1 cellular context compared by ENCODE assay signal in the genomic region with DNA sequence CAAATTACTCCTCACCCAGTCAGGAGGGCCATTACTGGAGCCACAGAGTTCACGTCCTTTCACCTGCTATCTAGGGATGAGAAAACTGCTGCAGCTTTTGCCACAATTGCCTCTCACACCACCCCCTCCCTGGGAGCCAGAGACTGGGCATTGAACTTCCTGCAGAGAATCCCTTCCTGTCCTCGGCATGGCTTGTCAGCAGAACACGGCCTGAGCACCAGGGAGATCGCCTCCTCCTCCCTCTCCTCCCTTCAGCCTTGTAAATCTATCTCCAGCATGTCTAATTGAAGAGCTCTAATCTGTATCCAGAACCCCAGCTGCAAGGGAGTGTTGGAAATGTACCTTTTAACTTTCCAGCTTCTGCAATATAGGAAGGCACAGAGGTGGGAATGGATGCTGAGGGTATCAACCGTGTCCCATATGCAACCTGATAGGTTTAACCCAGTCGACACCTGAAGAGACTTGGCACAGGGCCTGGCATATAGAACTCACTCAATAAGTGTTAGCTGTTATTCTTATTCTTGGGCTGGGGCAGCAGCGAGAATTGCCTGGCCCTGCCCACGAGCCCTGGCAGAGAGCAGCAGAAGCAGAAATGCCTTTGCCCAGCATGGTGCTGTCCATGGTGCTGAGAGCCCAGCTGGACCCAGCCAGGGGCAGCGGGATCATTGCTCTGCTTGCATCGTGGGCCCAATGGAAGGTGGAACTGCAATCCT.
A peak's percentile ranks its signal among the peaks of the same experiment; 100 is the strongest.
TF ChIP-seq lines count a peak whose summit lies in the region.

No MANE protein-coding gene starts in this region.

TF ChIP-seq in HepG2, 621 proteins besides CTCF, POLR2A, EP300 and RAD21 (continued from another document and continues in another):
- TF ChIP-seq, protein P1, sequence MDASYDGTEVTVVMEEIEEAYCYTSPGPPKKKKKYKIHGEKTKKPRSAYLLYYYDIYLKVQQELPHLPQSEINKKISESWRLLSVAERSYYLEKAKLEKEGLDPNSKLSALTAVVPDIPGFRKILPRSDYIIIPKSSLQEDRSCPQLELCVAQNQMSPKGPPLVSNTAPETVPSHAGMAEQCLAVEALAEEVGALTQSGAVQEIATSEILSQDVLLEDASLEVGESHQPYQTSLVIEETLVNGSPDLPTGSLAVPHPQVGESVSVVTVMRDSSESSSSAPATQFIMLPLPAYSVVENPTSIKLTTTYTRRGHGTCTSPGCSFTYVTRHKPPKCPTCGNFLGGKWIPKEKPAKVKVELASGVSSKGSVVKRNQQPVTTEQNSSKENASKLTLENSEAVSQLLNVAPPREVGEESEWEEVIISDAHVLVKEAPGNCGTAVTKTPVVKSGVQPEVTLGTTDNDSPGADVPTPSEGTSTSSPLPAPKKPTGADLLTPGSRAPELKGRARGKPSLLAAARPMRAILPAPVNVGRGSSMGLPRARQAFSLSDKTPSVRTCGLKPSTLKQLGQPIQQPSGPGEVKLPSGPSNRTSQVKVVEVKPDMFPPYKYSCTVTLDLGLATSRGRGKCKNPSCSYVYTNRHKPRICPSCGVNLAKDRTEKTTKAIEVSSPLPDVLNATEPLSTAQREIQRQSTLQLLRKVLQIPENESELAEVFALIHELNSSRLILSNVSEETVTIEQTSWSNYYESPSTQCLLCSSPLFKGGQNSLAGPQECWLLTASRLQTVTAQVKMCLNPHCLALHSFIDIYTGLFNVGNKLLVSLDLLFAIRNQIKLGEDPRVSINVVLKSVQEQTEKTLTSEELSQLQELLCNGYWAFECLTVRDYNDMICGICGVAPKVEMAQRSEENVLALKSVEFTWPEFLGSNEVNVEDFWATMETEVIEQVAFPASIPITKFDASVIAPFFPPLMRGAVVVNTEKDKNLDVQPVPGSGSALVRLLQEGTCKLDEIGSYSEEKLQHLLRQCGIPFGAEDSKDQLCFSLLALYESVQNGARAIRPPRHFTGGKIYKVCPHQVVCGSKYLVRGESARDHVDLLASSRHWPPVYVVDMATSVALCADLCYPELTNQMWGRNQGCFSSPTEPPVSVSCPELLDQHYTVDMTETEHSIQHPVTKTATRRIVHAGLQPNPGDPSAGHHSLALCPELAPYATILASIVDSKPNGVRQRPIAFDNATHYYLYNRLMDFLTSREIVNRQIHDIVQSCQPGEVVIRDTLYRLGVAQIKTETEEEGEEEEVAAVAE (CRISPR knock-in tag; IDR thresholded peaks at IDR 0.05; ENCODE audit: borderline replicate concordance): peak; percentile 91
- TF ChIP-seq TEAD2 (CRISPR knock-in tag; IDR thresholded peaks at IDR 0.05): peak; percentile 92
- TF ChIP-seq ATF7-NPFF (CRISPR knock-in tag; IDR thresholded peaks at IDR 0.05; ENCODE audit: low read depth): peak; percentile 63; the same call in 1 of the 2 replicates
- 0 out of 2 replicates have a peak, but pooled peaks have one; percentile 76 for TF ChIP-seq ZNF83 (CRISPR knock-in tag; IDR thresholded peaks at IDR 0.05; ENCODE audit: borderline replicate concordance)
- no peak for TF ChIP-seq ZNF383 (CRISPR knock-in tag; IDR thresholded peaks at IDR 0.05; ENCODE audit: borderline replicate concordance)
- no peak for TF ChIP-seq PAF1 (CRISPR knock-in tag; IDR thresholded peaks at IDR 0.05)
- peak; percentile 30; the same call in 1 of the 2 replicates for TF ChIP-seq RXRA (CRISPR knock-in tag; IDR thresholded peaks at IDR 0.05)
- 0 out of 3 replicates have a peak, but pooled peaks have one; percentile 31 for TF ChIP-seq MXI1 (IDR thresholded peaks at IDR 0.05; ENCODE audit: borderline replicate concordance, low read depth, low read length)
- TF ChIP-seq RBM22 (optimal IDR thresholded peaks at IDR 0.05; ENCODE audit: low read length): no peak
- TF ChIP-seq, protein P2, sequence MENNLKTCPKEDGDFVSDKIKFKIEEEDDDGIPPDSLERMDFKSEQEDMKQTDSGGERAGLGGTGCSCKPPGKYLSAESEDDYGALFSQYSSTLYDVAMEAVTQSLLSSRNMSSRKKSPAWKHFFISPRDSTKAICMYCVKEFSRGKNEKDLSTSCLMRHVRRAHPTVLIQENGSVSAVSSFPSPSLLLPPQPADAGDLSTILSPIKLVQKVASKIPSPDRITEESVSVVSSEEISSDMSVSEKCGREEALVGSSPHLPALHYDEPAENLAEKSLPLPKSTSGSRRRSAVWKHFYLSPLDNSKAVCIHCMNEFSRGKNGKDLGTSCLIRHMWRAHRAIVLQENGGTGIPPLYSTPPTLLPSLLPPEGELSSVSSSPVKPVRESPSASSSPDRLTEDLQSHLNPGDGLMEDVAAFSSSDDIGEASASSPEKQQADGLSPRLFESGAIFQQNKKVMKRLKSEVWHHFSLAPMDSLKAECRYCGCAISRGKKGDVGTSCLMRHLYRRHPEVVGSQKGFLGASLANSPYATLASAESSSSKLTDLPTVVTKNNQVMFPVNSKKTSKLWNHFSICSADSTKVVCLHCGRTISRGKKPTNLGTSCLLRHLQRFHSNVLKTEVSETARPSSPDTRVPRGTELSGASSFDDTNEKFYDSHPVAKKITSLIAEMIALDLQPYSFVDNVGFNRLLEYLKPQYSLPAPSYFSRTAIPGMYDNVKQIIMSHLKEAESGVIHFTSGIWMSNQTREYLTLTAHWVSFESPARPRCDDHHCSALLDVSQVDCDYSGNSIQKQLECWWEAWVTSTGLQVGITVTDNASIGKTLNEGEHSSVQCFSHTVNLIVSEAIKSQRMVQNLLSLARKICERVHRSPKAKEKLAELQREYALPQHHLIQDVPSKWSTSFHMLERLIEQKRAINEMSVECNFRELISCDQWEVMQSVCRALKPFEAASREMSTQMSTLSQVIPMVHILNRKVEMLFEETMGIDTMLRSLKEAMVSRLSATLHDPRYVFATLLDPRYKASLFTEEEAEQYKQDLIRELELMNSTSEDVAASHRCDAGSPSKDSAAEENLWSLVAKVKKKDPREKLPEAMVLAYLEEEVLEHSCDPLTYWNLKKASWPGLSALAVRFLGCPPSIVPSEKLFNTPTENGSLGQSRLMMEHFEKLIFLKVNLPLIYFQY (CRISPR knock-in tag; IDR thresholded peaks at IDR 0.05; ENCODE audit: borderline replicate concordance): peak; percentile 91; the same call in 1 of the 2 replicates
- TF ChIP-seq, protein P3, sequence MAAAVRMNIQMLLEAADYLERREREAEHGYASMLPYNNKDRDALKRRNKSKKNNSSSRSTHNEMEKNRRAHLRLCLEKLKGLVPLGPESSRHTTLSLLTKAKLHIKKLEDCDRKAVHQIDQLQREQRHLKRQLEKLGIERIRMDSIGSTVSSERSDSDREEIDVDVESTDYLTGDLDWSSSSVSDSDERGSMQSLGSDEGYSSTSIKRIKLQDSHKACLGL (CRISPR knock-in tag; IDR thresholded peaks at IDR 0.05): peak; percentile 79; the same call in 1 of the 2 replicates
- TF ChIP-seq MZF1 (CRISPR knock-in tag; IDR thresholded peaks at IDR 0.05; ENCODE audit: borderline replicate concordance): no peak
- TF ChIP-seq, protein P4, sequence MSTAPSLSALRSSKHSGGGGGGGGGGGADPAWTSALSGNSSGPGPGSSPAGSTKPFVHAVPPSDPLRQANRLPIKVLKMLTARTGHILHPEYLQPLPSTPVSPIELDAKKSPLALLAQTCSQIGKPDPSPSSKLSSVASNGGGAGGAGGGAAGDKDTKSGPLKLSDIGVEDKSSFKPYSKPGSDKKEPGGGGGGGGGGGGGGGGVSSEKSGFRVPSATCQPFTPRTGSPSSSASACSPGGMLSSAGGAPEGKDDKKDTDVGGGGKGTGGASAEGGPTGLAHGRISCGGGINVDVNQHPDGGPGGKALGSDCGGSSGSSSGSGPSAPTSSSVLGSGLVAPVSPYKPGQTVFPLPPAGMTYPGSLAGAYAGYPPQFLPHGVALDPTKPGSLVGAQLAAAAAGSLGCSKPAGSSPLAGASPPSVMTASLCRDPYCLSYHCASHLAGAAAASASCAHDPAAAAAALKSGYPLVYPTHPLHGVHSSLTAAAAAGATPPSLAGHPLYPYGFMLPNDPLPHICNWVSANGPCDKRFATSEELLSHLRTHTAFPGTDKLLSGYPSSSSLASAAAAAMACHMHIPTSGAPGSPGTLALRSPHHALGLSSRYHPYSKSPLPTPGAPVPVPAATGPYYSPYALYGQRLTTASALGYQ (CRISPR knock-in tag; IDR thresholded peaks at IDR 0.05): peak; percentile 61; the same call in 1 of the 2 replicates
- TF ChIP-seq, protein P5, sequence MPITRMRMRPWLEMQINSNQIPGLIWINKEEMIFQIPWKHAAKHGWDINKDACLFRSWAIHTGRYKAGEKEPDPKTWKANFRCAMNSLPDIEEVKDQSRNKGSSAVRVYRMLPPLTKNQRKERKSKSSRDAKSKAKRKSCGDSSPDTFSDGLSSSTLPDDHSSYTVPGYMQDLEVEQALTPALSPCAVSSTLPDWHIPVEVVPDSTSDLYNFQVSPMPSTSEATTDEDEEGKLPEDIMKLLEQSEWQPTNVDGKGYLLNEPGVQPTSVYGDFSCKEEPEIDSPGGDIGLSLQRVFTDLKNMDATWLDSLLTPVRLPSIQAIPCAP (CRISPR knock-in tag; IDR thresholded peaks at IDR 0.05; ENCODE audit: low read depth): no peak
- TF ChIP-seq KDM4B (CRISPR knock-in tag; IDR thresholded peaks at IDR 0.05): peak; percentile 97
- TF ChIP-seq ZNF747 (CRISPR knock-in tag; IDR thresholded peaks at IDR 0.05; ENCODE audit: borderline replicate concordance): no peak
- TF ChIP-seq, protein P6, sequence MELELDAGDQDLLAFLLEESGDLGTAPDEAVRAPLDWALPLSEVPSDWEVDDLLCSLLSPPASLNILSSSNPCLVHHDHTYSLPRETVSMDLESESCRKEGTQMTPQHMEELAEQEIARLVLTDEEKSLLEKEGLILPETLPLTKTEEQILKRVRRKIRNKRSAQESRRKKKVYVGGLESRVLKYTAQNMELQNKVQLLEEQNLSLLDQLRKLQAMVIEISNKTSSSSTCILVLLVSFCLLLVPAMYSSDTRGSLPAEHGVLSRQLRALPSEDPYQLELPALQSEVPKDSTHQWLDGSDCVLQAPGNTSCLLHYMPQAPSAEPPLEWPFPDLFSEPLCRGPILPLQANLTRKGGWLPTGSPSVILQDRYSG (CRISPR knock-in tag; IDR thresholded peaks at IDR 0.05): peak; percentile 89
- TF ChIP-seq ZC3H4 (CRISPR knock-in tag; IDR thresholded peaks at IDR 0.05; ENCODE audit: borderline replicate concordance): no peak
- TF ChIP-seq TBX3 (IDR thresholded peaks at IDR 0.05; ENCODE audit: borderline replicate concordance): no peak
- no peak for TF ChIP-seq NFIB (CRISPR knock-in tag; IDR thresholded peaks at IDR 0.05; ENCODE audit: borderline replicate concordance)
- TF ChIP-seq, protein P7, sequence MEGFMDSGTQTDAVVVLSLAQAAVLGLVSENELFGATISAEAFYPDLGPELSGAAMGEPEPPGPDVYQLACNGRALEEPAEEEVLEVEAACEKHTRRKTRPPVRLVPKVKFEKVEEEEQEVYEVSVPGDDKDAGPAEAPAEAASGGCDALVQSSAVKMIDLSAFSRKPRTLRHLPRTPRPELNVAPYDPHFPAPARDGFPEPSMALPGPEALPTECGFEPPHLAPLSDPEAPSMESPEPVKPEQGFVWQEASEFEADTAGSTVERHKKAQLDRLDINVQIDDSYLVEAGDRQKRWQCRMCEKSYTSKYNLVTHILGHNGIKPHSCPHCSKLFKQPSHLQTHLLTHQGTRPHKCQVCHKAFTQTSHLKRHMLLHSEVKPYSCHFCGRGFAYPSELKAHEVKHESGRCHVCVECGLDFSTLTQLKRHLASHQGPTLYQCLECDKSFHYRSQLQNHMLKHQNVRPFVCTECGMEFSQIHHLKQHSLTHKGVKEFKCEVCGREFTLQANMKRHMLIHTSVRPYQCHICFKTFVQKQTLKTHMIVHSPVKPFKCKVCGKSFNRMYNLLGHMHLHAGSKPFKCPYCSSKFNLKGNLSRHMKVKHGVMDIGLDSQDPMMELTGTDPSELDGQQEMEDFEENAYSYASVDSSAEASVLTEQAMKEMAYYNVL (CRISPR knock-in tag; IDR thresholded peaks at IDR 0.05; ENCODE audit: borderline replicate concordance): no peak
- peak; percentile 51; the same call in 1 of the 2 replicates for TF ChIP-seq MTF1 (CRISPR knock-in tag; IDR thresholded peaks at IDR 0.05)
- no peak for TF ChIP-seq DMAP1 (CRISPR knock-in tag; IDR thresholded peaks at IDR 0.05)
- no peak for TF ChIP-seq SMAD1 (CRISPR knock-in tag; IDR thresholded peaks at IDR 0.05; ENCODE audit: borderline replicate concordance, low read depth)
- no peak for TF ChIP-seq RFX5 (IDR thresholded peaks at IDR 0.05; ENCODE audit: low read depth, low read length)
- TF ChIP-seq AGO2 (optimal IDR thresholded peaks at IDR 0.05; ENCODE audit: low read depth, low read length): no peak
- no peak for TF ChIP-seq THYN1 (CRISPR knock-in tag; IDR thresholded peaks at IDR 0.05; ENCODE audit: borderline replicate concordance, low read depth)
- TF ChIP-seq AGO1 (IDR thresholded peaks at IDR 0.05; ENCODE audit: low read depth, low read length, poor library complexity, severe bottlenecking): no peak
- TF ChIP-seq, protein P8, sequence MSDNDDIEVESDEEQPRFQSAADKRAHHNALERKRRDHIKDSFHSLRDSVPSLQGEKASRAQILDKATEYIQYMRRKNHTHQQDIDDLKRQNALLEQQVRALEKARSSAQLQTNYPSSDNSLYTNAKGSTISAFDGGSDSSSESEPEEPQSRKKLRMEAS (IDR thresholded peaks at IDR 0.05): no peak
- TF ChIP-seq RCOR2 (CRISPR knock-in tag; IDR thresholded peaks at IDR 0.05): no peak
- no peak for TF ChIP-seq HOXA7 (CRISPR knock-in tag; IDR thresholded peaks at IDR 0.05)
- no peak for TF ChIP-seq ZBTB3 (CRISPR knock-in tag; IDR thresholded peaks at IDR 0.05; ENCODE audit: borderline replicate concordance, low read depth)
- TF ChIP-seq, protein P9, sequence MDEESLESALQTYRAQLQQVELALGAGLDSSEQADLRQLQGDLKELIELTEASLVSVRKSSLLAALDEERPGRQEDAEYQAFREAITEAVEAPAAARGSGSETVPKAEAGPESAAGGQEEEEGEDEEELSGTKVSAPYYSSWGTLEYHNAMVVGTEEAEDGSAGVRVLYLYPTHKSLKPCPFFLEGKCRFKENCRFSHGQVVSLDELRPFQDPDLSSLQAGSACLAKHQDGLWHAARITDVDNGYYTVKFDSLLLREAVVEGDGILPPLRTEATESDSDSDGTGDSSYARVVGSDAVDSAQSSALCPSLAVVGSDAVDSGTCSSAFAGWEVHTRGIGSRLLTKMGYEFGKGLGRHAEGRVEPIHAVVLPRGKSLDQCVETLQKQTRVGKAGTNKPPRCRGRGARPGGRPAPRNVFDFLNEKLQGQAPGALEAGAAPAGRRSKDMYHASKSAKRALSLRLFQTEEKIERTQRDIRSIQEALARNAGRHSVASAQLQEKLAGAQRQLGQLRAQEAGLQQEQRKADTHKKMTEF (CRISPR knock-in tag; IDR thresholded peaks at IDR 0.05): peak; percentile 46; the same call in 1 of the 2 replicates
- TF ChIP-seq SIX1 (CRISPR knock-in tag; IDR thresholded peaks at IDR 0.05; ENCODE audit: borderline replicate concordance): no peak
- 0 out of 2 replicates have a peak, but pooled peaks have one; percentile 25 for TF ChIP-seq SP5 (CRISPR knock-in tag; IDR thresholded peaks at IDR 0.05; ENCODE audit: borderline replicate concordance, low read depth)
- TF ChIP-seq ZNF10 (CRISPR knock-in tag; IDR thresholded peaks at IDR 0.05; ENCODE audit: borderline replicate concordance, low read depth): no peak
- no peak for TF ChIP-seq DNMT1 (CRISPR knock-in tag; IDR thresholded peaks at IDR 0.05)
- peak; percentile 31; the same call in 1 of the 2 replicates for TF ChIP-seq ETV5 (CRISPR knock-in tag; IDR thresholded peaks at IDR 0.05; ENCODE audit: borderline replicate concordance)
- 0 out of 2 replicates have a peak, but pooled peaks have one; percentile 41 for TF ChIP-seq FOSL1 (CRISPR knock-in tag; IDR thresholded peaks at IDR 0.05; ENCODE audit: borderline replicate concordance)
- TF ChIP-seq, protein P10, sequence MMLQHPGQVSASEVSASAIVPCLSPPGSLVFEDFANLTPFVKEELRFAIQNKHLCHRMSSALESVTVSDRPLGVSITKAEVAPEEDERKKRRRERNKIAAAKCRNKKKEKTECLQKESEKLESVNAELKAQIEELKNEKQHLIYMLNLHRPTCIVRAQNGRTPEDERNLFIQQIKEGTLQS (CRISPR knock-in tag; IDR thresholded peaks at IDR 0.05): peak; percentile 77
- TF ChIP-seq ZNF720 (CRISPR knock-in tag; IDR thresholded peaks at IDR 0.05): no peak
- TF ChIP-seq CBX5 (CRISPR knock-in tag; IDR thresholded peaks at IDR 0.05; ENCODE audit: borderline replicate concordance): peak; percentile 78; the same call in 1 of the 2 replicates
- TF ChIP-seq ZNF570 (CRISPR knock-in tag; IDR thresholded peaks at IDR 0.05; ENCODE audit: borderline replicate concordance): no peak
- no peak for TF ChIP-seq MLLT10 (CRISPR knock-in tag; IDR thresholded peaks at IDR 0.05)
